ENCODE assay signal across 29 cellular contexts in the genomic region with DNA sequence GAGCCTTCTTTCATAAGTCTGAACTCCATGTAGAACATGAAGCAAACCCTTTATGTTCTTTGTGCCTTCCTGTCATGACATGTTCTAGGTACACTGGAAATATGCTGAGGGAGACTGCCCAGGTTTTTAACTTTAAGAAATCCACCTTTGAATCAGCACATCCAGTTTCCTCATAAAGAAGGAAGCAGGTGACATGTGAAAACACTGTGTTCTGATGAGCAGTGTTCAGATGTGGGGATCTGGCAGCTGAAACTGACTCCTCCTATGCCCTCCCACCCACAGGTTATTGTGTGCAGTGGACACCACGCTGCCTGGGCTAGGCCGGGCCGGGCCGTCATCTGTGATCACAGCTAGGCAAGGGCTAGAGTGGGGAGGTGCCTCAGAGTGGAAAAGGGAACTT. TPM values are rescaled to one million over a fixed set of nuclear protein-coding genes. Genes with fewer than 3 reads are reported as not detected.
A peak's percentile ranks its signal among the peaks of the same experiment; 100 is the strongest.
DNase-seq lines count a peak whose midpoint lies in the region; ATAC-seq, FAIRE-seq and TF ChIP-seq lines count a peak whose summit lies in the region.
"Had no signal": no experiment of that assay in that cellular context is flagged by ENCODE, and none has a peak within 500 bp of the region (broad histone marks: within the 10 kb centered on the region; RNA-seq: fewer than 3 reads in every experiment).

No MANE protein-coding gene starts in this region.

- H3K4me3 ChIP-seq in GM12865 (ENCODE audit: low read depth, low read length) (no peak overlapping the region), endothelial cell of umbilical vein (replicated peaks in 1 of 3; ENCODE audit: insufficient read depth in 1 of 3, low read depth in 1 of 3, low read length in 3 of 3) (no peak overlapping the region)
- H3K4me3 ChIP-seq: BLaER1, cardiac muscle cell, coronary artery, HAP-1, left ventricle myocardium inferior, SJCRH30, skin epidermis, tibial nerve had no signal

- peak; percentile 64 for FAIRE-seq in endothelial cell of umbilical vein (lab: Jason Lieb, UNC)
- FAIRE-seq: G401.6, GM19239, RCC 7860 had no signal

- no peaks in the 10 kb centered on the region for H3K79me2 ChIP-seq in endothelial cell of umbilical vein (ENCODE audit: control insufficient read depth, insufficient read depth, low read length)

- POLR2A ChIA-PET in endothelial cell of umbilical vein (lab: Charles Lee): no interaction called here

- no peaks in the 10 kb centered on the region for H3K9me3 ChIP-seq in endothelial cell of umbilical vein (replicated peaks; ENCODE audit: control insufficient read depth, insufficient read depth, low read length)
- H3K9me3 ChIP-seq: BLaER1, HAP-1, left ventricle myocardium inferior, SJCRH30, tibial nerve had no signal

- DNase-seq in GM12865 (ENCODE audit: low read depth): peak; percentile 11
- peak; percentile 16 for DNase-seq in OCI-M1 (lab: John Stamatoyannopoulos, UW)
- DNase-seq in endothelial cell of umbilical vein (ENCODE audit: low read depth, low spot score): no peak
- DNase-seq in omental fat pad (ENCODE audit: low spot score): no peak
- DNase-seq in T-helper 9 cell: no peak
- no peak for DNase-seq in progenitor cell of endocrine pancreas (ENCODE audit: low spot score, unreplicated experiment)
- no peak for DNase-seq in GOT3 (lab: John Stamatoyannopoulos, UW)
- DNase-seq: activated CD4-positive, alpha-beta T cell treated with anti-CD3 and anti-CD28 coated beads for 48 hours; activated naive CD4-positive, alpha-beta T cell treated with anti-CD3 and anti-CD28 coated beads, Interleukin-2, amount 50 U/mL, for 16 hours; activated T-cell treated with anti-CD3 and anti-CD28 coated beads, Interleukin-2, amount 50 U/mL, for 48 hours; COR-L47; left ventricle myocardium inferior; midbrain; natural killer cell; NCI-H1105; NCI-H1930; NCI-H526 treated with DMSO at 0.1 percent for 48 hours; SJCRH30; T-helper 17 cell had no signal

- H3K9me3 Mint-ChIP-seq in progenitor cell of endocrine pancreas (ENCODE audit: low read depth): no peaks in the 10 kb centered on the region
- H3K9me3 Mint-ChIP-seq: natural killer cell; stimulated activated naive CD8-positive, alpha-beta T cell treated with anti-CD3 and anti-CD28 coated beads, Interleukin-15, Interleukin-2, amounts not matched to agents 100 ng/mL and 50 ng/mL, for 24 hours had no signal

- intact Hi-C loops in endothelial cell of umbilical vein (cut with micrococcal nuclease): no loop called here

- H3K27me3 ChIP-seq in endothelial cell of umbilical vein (ENCODE audit: control insufficient read depth in 2 of 2, insufficient read depth in 2 of 2, low read length in 2 of 2): no peaks in the 10 kb centered on the region
- H3K27me3 ChIP-seq: BLaER1, cardiac muscle cell, SJCRH30, tibial nerve had no signal

- no peaks in the 10 kb centered on the region for H3K4me1 Mint-ChIP-seq in progenitor cell of endocrine pancreas (ENCODE audit: low read depth)
- H3K4me1 Mint-ChIP-seq: natural killer cell had no signal

- H3K27ac ChIP-seq in endothelial cell of umbilical vein (ENCODE audit: insufficient read depth, low read depth, low read length): no peak overlapping the region
- H3K27ac ChIP-seq: BLaER1, cardiac muscle cell, coronary artery, left ventricle myocardium inferior, tibial nerve had no signal

- peaks cover 29% of the 10 kb centered on the region for H3K4me1 ChIP-seq in endothelial cell of umbilical vein (ENCODE audit: control insufficient read depth, extremely low read depth, insufficient read depth, low read length)
- H3K4me1 ChIP-seq: BLaER1 had no signal

- no peak overlapping the region for H3K4me2 ChIP-seq in endothelial cell of umbilical vein (ENCODE audit: insufficient read depth, low read length)
- H3K4me2 ChIP-seq: BLaER1 had no signal

- H2AFZ ChIP-seq in endothelial cell of umbilical vein (ENCODE audit: low read depth, low read length): no peak overlapping the region

- peak; percentile 55 for ATAC-seq in omental fat pad (ENCODE audit: low FRiP score)
- ATAC-seq: natural killer cell, T-helper 17 cell had no signal

- H3K27me3 Mint-ChIP-seq in progenitor cell of endocrine pancreas: no peaks in the 10 kb centered on the region
- H3K27me3 Mint-ChIP-seq: stimulated activated naive CD8-positive, alpha-beta T cell treated with anti-CD3 and anti-CD28 coated beads, Interleukin-15, Interleukin-2, amounts not matched to agents 100 ng/mL and 50 ng/mL, for 24 hours had no signal

- TF ChIP-seq CTCF in GM12865 (IDR thresholded peaks at IDR 0.05; ENCODE audit: insufficient read depth, low read depth, low read length, missing control alignments) (no peak), endothelial cell of umbilical vein (IDR thresholded peaks at IDR 0.05; ENCODE audit: extremely low read depth in 1 of 2, insufficient read depth in 1 of 2, low read depth in 1 of 2, low read length in 2 of 2) (no peak), omental fat pad (IDR thresholded peaks at IDR 0.05) (no peak), progenitor cell of endocrine pancreas (IDR thresholded peaks at IDR 0.05; ENCODE audit: unreplicated experiment) (no peak)

- H4K20me1 ChIP-seq in endothelial cell of umbilical vein (replicated peaks; ENCODE audit: control insufficient read depth, extremely low read depth, insufficient read depth, low read length): no peaks in the 10 kb centered on the region
- H4K20me1 ChIP-seq: BLaER1 had no signal

- dilution Hi-C loops in endothelial cell of umbilical vein (cut with MboI; ENCODE audit: extremely low pct_ligation_motif_present, low sequenced_read_pairs): no loop called here

- CTCF ChIA-PET in endothelial cell of umbilical vein (lab: Charles Lee): interaction anchor here (1.1 to 5.2 kb wide), 5 partner anchors 11 to 167 kb away, joined by 3 to 39 read pairs (median 5); no protein-coding TSS in a partner anchor

- H3K9ac ChIP-seq in endothelial cell of umbilical vein (replicated peaks; ENCODE audit: extremely low read depth, insufficient read depth, low read length): no peak overlapping the region
- H3K9ac ChIP-seq: BLaER1 had no signal

- no peaks in the 10 kb centered on the region for H3K36me3 ChIP-seq in endothelial cell of umbilical vein (ENCODE audit: control insufficient read depth in 2 of 2, extremely low read depth in 1 of 2, insufficient read depth in 2 of 2, low read length in 2 of 2)
- H3K36me3 ChIP-seq: BLaER1, cardiac muscle cell, HAP-1, left ventricle myocardium inferior, SJCRH30, tibial nerve had no signal

- H3K36me3 Mint-ChIP-seq in progenitor cell of endocrine pancreas (ENCODE audit: insufficient read depth): peaks cover 55% of the 10 kb centered on the region
- H3K36me3 Mint-ChIP-seq: natural killer cell had no signal

- no peak for TF ChIP-seq POLR2A in endothelial cell of umbilical vein (IDR thresholded peaks at IDR 0.05; ENCODE audit: low read depth, low read length)

- no TSS peak for BruUV-seq in endothelial cell of umbilical vein (replicated peaks; lab: Mats Ljungman, UMichigan)

- no peak overlapping the region for H3K4me3 Mint-ChIP-seq in progenitor cell of endocrine pancreas (ENCODE audit: low read depth)
- H3K4me3 Mint-ChIP-seq: natural killer cell; stimulated activated naive CD8-positive, alpha-beta T cell treated with anti-CD3 and anti-CD28 coated beads, Interleukin-15, Interleukin-2, amounts not matched to agents 100 ng/mL and 50 ng/mL, for 24 hours; T-helper 17 cell had no signal

- no peaks in the 10 kb centered on the region for H3K9me1 ChIP-seq in endothelial cell of umbilical vein (replicated peaks; ENCODE audit: control insufficient read depth, extremely low read depth, insufficient read depth, low read length)

- H3K27ac Mint-ChIP-seq in progenitor cell of endocrine pancreas: no peak overlapping the region
- H3K27ac Mint-ChIP-seq: natural killer cell; stimulated activated naive CD8-positive, alpha-beta T cell treated with anti-CD3 and anti-CD28 coated beads, Interleukin-15, Interleukin-2, amounts not matched to agents 100 ng/mL and 50 ng/mL, for 24 hours; T-helper 17 cell had no signal

TF ChIP-seq in endothelial cell of umbilical vein, 7 proteins besides CTCF, POLR2A, EP300 and RAD21:
- no peak for TF ChIP-seq EZH2 (IDR thresholded peaks at IDR 0.05; ENCODE audit: borderline replicate concordance, low read depth, low read length, severe bottlenecking)
- no peak for TF ChIP-seq FOS (IDR thresholded peaks at IDR 0.05; ENCODE audit: borderline replicate concordance, insufficient read depth, low read length)
- no peak for TF ChIP-seq GATA2 (IDR thresholded peaks at IDR 0.05; ENCODE audit: insufficient read depth, insufficient read length, low read depth, low read length)
- no peak for TF ChIP-seq POLR2AphosphoS5 (IDR thresholded peaks at IDR 0.05; ENCODE audit: insufficient read depth, low read depth, low read length)
- TF ChIP-seq, protein P1, sequence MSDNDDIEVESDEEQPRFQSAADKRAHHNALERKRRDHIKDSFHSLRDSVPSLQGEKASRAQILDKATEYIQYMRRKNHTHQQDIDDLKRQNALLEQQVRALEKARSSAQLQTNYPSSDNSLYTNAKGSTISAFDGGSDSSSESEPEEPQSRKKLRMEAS (IDR thresholded peaks at IDR 0.05; ENCODE audit: insufficient read depth, insufficient read length): no peak
- TF ChIP-seq JUN (IDR thresholded peaks at IDR 0.05; ENCODE audit: borderline replicate concordance, insufficient read depth, insufficient read length, low read depth): no peak
- no peak for TF ChIP-seq MYC (IDR thresholded peaks at IDR 0.05; ENCODE audit: low read depth, low read length)
TF ChIP-seq in endothelial cell of umbilical vein: peak in this region for 0.

RNA-seq across cellular contexts. Expression of gene CNN3, which starts 51.1 kb away (rescaled TPM):
- 317 and 392 TPM in 2 replicates for total RNA-seq in endothelial cell of umbilical vein
- 162 and 174 TPM in 2 replicates for polyA plus RNA-seq in endothelial cell of umbilical vein
- 196 and 210 TPM in 2 replicates for polyA plus RNA-seq in endothelial cell of umbilical vein (2011; cell fraction: cytosol; rRNA removed)
- 144 and 160 TPM in 2 replicates for polyA plus RNA-seq in endothelial cell of umbilical vein (2011; cell fraction: nucleus; rRNA removed)
- 171 and 208 TPM in 2 replicates for polyA plus RNA-seq in endothelial cell of umbilical vein (2012)
- polyA minus RNA-seq in endothelial cell of umbilical vein: 236 and 255 TPM in 2 replicates
- polyA minus RNA-seq in endothelial cell of umbilical vein (2011; cell fraction: cytosol; rRNA and poly(A)+ RNA removed): not detected
- 119 and 129 TPM in 2 replicates for polyA minus RNA-seq in endothelial cell of umbilical vein (2011; cell fraction: nucleus; rRNA and poly(A)+ RNA removed)
- total RNA-seq in omental fat pad: 100 to 1,000 TPM; 148 to 216 (median 175) TPM
- 341 and 342 TPM in 2 replicates for total RNA-seq in progenitor cell of endocrine pancreas

RNA-seq across cellular contexts. Expression of gene SLC44A3, which starts 55.6 kb away (rescaled TPM):
- total RNA-seq in endothelial cell of umbilical vein (0.42 and 0.58 TPM in 2 replicates), omental fat pad (1 to 10 TPM; 1.3 to 1.9 (median 1.4) TPM), progenitor cell of endocrine pancreas (70.4 and 75.4 TPM in 2 replicates)
- polyA plus RNA-seq in endothelial cell of umbilical vein: 0.29 and 0.33 TPM in 2 replicates
- polyA plus RNA-seq in endothelial cell of umbilical vein (2011; cell fraction: cytosol; rRNA removed): 0.25 and 0.30 TPM in 2 replicates
- polyA plus RNA-seq in endothelial cell of umbilical vein (2011; cell fraction: nucleus; rRNA removed): 0.20 and 0.36 TPM in 2 replicates
- polyA plus RNA-seq in endothelial cell of umbilical vein (2012): 0.11 TPM in 2 replicates
- 0.78 and 1.5 TPM in 2 replicates for polyA minus RNA-seq in endothelial cell of umbilical vein
- polyA minus RNA-seq in endothelial cell of umbilical vein (2011; cell fraction: cytosol; rRNA and poly(A)+ RNA removed): 1.3 TPM
- 0.34 and 1.8 TPM in 2 replicates for polyA minus RNA-seq in endothelial cell of umbilical vein (2011; cell fraction: nucleus; rRNA and poly(A)+ RNA removed)

Comparison
In these comparisons a context has a peak if more than half of its experiments do, and no peak if none do; other contexts are left out.
1. DNase-seq: peak in GM12865 (single experiment) and OCI-M1 (single experiment); none in endothelial cell of umbilical vein (single experiment), omental fat pad (single experiment), T-helper 9 cell (single experiment), progenitor cell of endocrine pancreas (single experiment) and GOT3 (single experiment).
2. RNA of gene SLC44A3, which starts 55.6 kb away (total RNA-seq): 70.4 to 75.4 TPM in progenitor cell of endocrine pancreas; 1.3 to 1.9 TPM in omental fat pad and 0.42 to 0.58 TPM in endothelial cell of umbilical vein; every median in the first group is over 10 times any median in the second.